Comparison of ENCODE assay signal across 34 cellular contexts in genomic region chr7:80468931-80469714, GRCh38. TPM values are rescaled to one million over a fixed set of nuclear protein-coding genes. Genes with fewer than 3 reads are reported as not detected.
"Had no signal": no experiment of that assay in that cellular context is flagged by ENCODE, and none has a peak within 500 bp of the region (broad histone marks: within the 10 kb centered on the region; RNA-seq: fewer than 3 reads in every experiment).

No MANE protein-coding gene starts in this region.

- H3K27ac ChIP-seq: adrenal gland, ascending aorta, brain microvascular endothelial cell, gastrocnemius medialis, left ventricle myocardium inferior, right atrium auricular region, suprapubic skin, tibial artery, upper lobe of right lung, WERI-Rb-1 had no signal

- ATAC-seq: activated CD4-positive, CD25-positive, alpha-beta regulatory T cell treated with anti-CD3 and anti-CD28 coated beads, Interleukin-2, amount 50 U/mL, for 24 hours; gastrocnemius medialis; natural killer cell treated with Interleukin-12 subunit alpha and Interleukin-12 subunit beta and Interleukin-15 and Interleukin-18, amount 100 ng/mL, for 72 hours; upper lobe of right lung had no signal

- H3K36me3 ChIP-seq: adrenal gland, ascending aorta, brain microvascular endothelial cell, gastrocnemius medialis, left ventricle myocardium inferior, right atrium auricular region, suprapubic skin, tibial artery, upper lobe of right lung, WERI-Rb-1 had no signal

- H3K27me3 ChIP-seq: adrenal gland, ascending aorta, brain microvascular endothelial cell, gastrocnemius medialis, right atrium auricular region, suprapubic skin, tibial artery, upper lobe of right lung had no signal

- H3K4me1 ChIP-seq: ascending aorta, tibial artery, upper lobe of right lung had no signal

- H3K9me3 ChIP-seq: adrenal gland, ascending aorta, gastrocnemius medialis, left ventricle myocardium inferior, right atrium auricular region, suprapubic skin, tibial artery, upper lobe of right lung had no signal

- H3K4me3 ChIP-seq: adrenal gland, ascending aorta, gastrocnemius medialis, left ventricle myocardium inferior, lung, right atrium auricular region, suprapubic skin, tibial artery, upper lobe of right lung had no signal

- DNase-seq: activated CD4-positive, alpha-beta memory T cell treated with anti-CD3 and anti-CD28 coated beads for 36 hours; activated CD4-positive, alpha-beta T cell treated with anti-CD3 and anti-CD28 coated beads for 48 hours; activated CD8-positive, alpha-beta memory T cell treated with anti-CD3 and anti-CD28 coated beads, Interleukin-2, amount 50 U/mL, for 4 hours; activated effector memory CD4-positive, alpha-beta T cell treated with anti-CD3 and anti-CD28 coated beads, Interleukin-2, amount 50 U/mL, for 16 hours; activated naive CD4-positive, alpha-beta T cell treated with anti-CD3 and anti-CD28 coated beads for 36 hours; activated naive CD8-positive, alpha-beta T cell treated with anti-CD3 and anti-CD28 coated beads for 36 hours; activated T-cell treated with anti-CD3 and anti-CD28 coated beads, Interleukin-2, amount 50 U/mL, for 1 hour; adrenal gland; brain microvascular endothelial cell; cortex of kidney; gastrocnemius medialis; glutamatergic neuron; islet precursor cell; left ventricle myocardium inferior; mesendoderm; stimulated activated naive CD4-positive, alpha-beta T cell; T1000; tibial artery; upper lobe of right lung; WERI-Rb-1 had no signal

- FAIRE-seq: endothelial cell of umbilical vein had no signal

RNA-seq across cellular contexts. Expression of gene GNAT3, which starts 42.7 kb away (rescaled TPM):
- total RNA-seq: activated CD4-positive, alpha-beta memory T cell treated with anti-CD3 and anti-CD28 coated beads for 36 hours; activated CD8-positive, alpha-beta memory T cell treated with anti-CD3 and anti-CD28 coated beads for 36 hours; activated naive CD4-positive, alpha-beta T cell treated with anti-CD3 and anti-CD28 coated beads for 36 hours; activated naive CD8-positive, alpha-beta T cell treated with anti-CD3 and anti-CD28 coated beads for 36 hours; activated T-helper 1 cell treated with anti-CD3 and anti-CD28 coated beads, Interleukin-12 subunit alpha, Interleukin-12 subunit beta, Interleukin-2, Interleukin-4 antibody, amounts not matched to agents 30 ng/mL and 10 ng/mL and 1 ng/mL, durations not matched to agents 14 hours and 24 hours and 36 hours; adrenal gland; ascending aorta; cardiac septum; endothelial cell of umbilical vein; gastrocnemius medialis; left ventricle myocardium inferior; lung; mononuclear cell; natural killer cell treated with Interleukin-12 subunit alpha and Interleukin-12 subunit beta and Interleukin-15 and Interleukin-18, amount 100 ng/mL, for 72 hours; omental fat pad; pulmonary artery endothelial cell; right atrium auricular region; suprapubic skin; upper lobe of right lung had no signal
- polyA plus RNA-seq: adrenal gland, endothelial cell of umbilical vein, esophagus, lung had no signal
